In the genomic region with DNA sequence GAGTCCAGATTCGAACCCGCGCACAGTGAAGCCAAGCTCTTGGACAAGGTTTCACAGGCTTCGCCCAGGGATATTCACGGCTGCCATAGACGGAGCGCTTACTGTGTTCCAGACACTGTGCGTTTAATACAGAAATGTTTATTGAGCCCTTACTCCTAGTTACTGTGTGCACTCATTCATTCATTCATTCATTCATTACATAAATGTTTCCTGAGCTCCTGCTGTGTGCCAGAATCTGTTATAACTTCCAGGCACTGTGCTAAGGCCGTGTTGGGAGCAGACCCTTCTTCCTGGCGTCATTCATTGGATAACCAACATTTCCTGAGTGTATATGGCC, we compare ENCODE assay signal across 8 cellular contexts. TPM values are rescaled to one million over a fixed set of nuclear protein-coding genes. Genes with fewer than 3 reads are reported as not detected.
DNase-seq lines count a peak whose midpoint lies in the region; ATAC-seq and TF ChIP-seq lines count a peak whose summit lies in the region.

No MANE protein-coding gene starts in this region.

- BruUV-seq in MCF 10A (replicated peaks; lab: Mats Ljungman, UMichigan): no TSS peak

- H3K27me3 Mint-ChIP-seq in MCF 10A (ENCODE audit: insufficient read depth, unreplicated experiment): no peaks in the 10 kb centered on the region
- H3K27me3 Mint-ChIP-seq in mesothelial cell of epicardium (ENCODE audit: low read depth): peaks cover 2% of the 10 kb centered on the region

- H3K27ac Mint-ChIP-seq in MCF 10A (ENCODE audit: low read depth, unreplicated experiment) (no peak overlapping the region), mesothelial cell of epicardium (peak overlapping the region; percentile 93)

- ATAC-seq in aorta (ENCODE audit: low FRiP score): no peak
- no peak for ATAC-seq in GM21515 (IDR thresholded peaks at IDR 0.05; ENCODE audit: unreplicated experiment)

- H3K36me3 ChIP-seq in right atrium auricular region (no peaks in the 10 kb centered on the region), aorta (ENCODE audit: control insufficient read depth in 1 of 2, insufficient read depth in 2 of 2, low read length in 1 of 2) (no peaks in the 10 kb centered on the region)

- H3K4me1 Mint-ChIP-seq in MCF 10A (ENCODE audit: insufficient read depth, unreplicated experiment) (peaks cover 11% of the 10 kb centered on the region), mesothelial cell of epicardium (peaks cover 36% of the 10 kb centered on the region)

- H3K9me3 Mint-ChIP-seq in MCF 10A (ENCODE audit: unreplicated experiment) (no peaks in the 10 kb centered on the region), mesothelial cell of epicardium (no peaks in the 10 kb centered on the region)

- intact Hi-C loops in cardiac septum (cut with DNase I): loop anchor here (5.0 to 10.0 kb wide), 2 partner anchors 263 to 319 kb away; no protein-coding TSS in a partner anchor
- intact Hi-C loops in MCF 10A (cut with micrococcal nuclease): loop anchor here (5.0 to 10.0 kb wide), 4 partner anchors 149 to 429 kb away; no protein-coding TSS in a partner anchor
- intact Hi-C loops in aorta (cut with DNase I): loop anchor here (5.0 to 10.0 kb wide), 6 partner anchors 149 to 324 kb away; no protein-coding TSS in a partner anchor

- H3K4me3 Mint-ChIP-seq in MCF 10A (ENCODE audit: unreplicated experiment): peak overlapping the region; percentile 84
- peak overlapping the region; percentile 79 for H3K4me3 Mint-ChIP-seq in mesothelial cell of epicardium

- POLR2A ChIA-PET in MCF 10A (lab: Yijun Ruan, JAX): interaction anchor here (0.6 to 2.1 kb wide), 5 partner anchors 16 to 1137 kb away, joined by 3 to 10 read pairs (median 3); no protein-coding TSS in a partner anchor

- H3K27ac ChIP-seq in right atrium auricular region (peak overlapping the region; percentile 75 to 86), aorta (ENCODE audit: low read depth in 1 of 2, low read length in 2 of 2) (no peak overlapping the region)

- H3K27me3 ChIP-seq in right atrium auricular region (no peaks in the 10 kb centered on the region), aorta (ENCODE audit: control insufficient read depth in 1 of 2, insufficient read depth in 2 of 2, low read length in 1 of 2) (no peaks in the 10 kb centered on the region)

- TF ChIP-seq CTCF in right atrium auricular region (IDR thresholded peaks at IDR 0.05) (no peak), MCF 10A (IDR thresholded peaks at IDR 0.05; ENCODE audit: unreplicated experiment) (no peak), mesothelial cell of epicardium (IDR thresholded peaks at IDR 0.05; ENCODE audit: unreplicated experiment) (no peak)

- H3K36me3 Mint-ChIP-seq in MCF 10A (ENCODE audit: insufficient read depth, unreplicated experiment): peaks cover 6% of the 10 kb centered on the region
- H3K36me3 Mint-ChIP-seq in mesothelial cell of epicardium: no peaks in the 10 kb centered on the region

- CTCF ChIA-PET in MCF 10A (lab: Yijun Ruan, JAX): interaction anchor here (0.6 to 1.0 kb wide), 11 partner anchors 15 to 1476 kb away, joined by 3 to 5 read pairs (median 3); no protein-coding TSS in a partner anchor

- DNase-seq in right atrium auricular region (ENCODE audit: low spot score) (no peak), cardiac septum (ENCODE audit: low spot score) (no peak), MCF 10A (ENCODE audit: unreplicated experiment) (no peak), mesothelial cell of epicardium (ENCODE audit: low spot score in 2 of 2, unreplicated experiment in 2 of 2) (no peak), aorta (no peak), DMS53 (lab: John Stamatoyannopoulos, UW) (no peak), COLO668 (lab: John Stamatoyannopoulos, UW; ENCODE audit: unreplicated experiment) (no peak)

- peak overlapping the region; percentile 69 to 80 for H3K4me3 ChIP-seq in right atrium auricular region
- H3K4me3 ChIP-seq in aorta (ENCODE audit: low read length in 2 of 2): peak overlapping the region; percentile 73 to 78

- WGBS in aorta, 2 donors: 36 to 37% methylated on average over 10 of the region's 10 CpGs

- peaks cover 0 to 33% of the 10 kb centered on the region in 2 donors for H3K4me1 ChIP-seq in right atrium auricular region
- no peaks in the 10 kb centered on the region for H3K4me1 ChIP-seq in aorta (ENCODE audit: control insufficient read depth in 1 of 2, insufficient read depth in 2 of 2, low read length in 2 of 2)

- no peaks in the 10 kb centered on the region for H3K9me3 ChIP-seq in right atrium auricular region
- no peaks in the 10 kb centered on the region for H3K9me3 ChIP-seq in aorta (ENCODE audit: control insufficient read depth, low read length)

RNA-seq across cellular contexts. Expression of a gene that starts 0.7 kb away (rescaled TPM):
- total RNA-seq in right atrium auricular region (10 to 100 TPM; 55.0 to 64.1 TPM), cardiac septum (74.5 TPM), MCF 10A (2022) (74.9 and 91.6 TPM in 2 replicates), mesothelial cell of epicardium (174 to 179 TPM (median 178 TPM) in 3 replicates), aorta (100 to 1,000 TPM; 198 to 215 TPM)
- polyA plus RNA-seq in aorta: 10 to 100 TPM; 16.7 to 30.1 TPM

Comparison
In these comparisons a context has a peak if more than half of its experiments do, and no peak if none do; other contexts are left out.
1. H3K27ac ChIP-seq: peak in right atrium auricular region (2 of 2); none in aorta (0 of 2).